8 cellular contexts compared by ENCODE assay signal in the genomic region with DNA sequence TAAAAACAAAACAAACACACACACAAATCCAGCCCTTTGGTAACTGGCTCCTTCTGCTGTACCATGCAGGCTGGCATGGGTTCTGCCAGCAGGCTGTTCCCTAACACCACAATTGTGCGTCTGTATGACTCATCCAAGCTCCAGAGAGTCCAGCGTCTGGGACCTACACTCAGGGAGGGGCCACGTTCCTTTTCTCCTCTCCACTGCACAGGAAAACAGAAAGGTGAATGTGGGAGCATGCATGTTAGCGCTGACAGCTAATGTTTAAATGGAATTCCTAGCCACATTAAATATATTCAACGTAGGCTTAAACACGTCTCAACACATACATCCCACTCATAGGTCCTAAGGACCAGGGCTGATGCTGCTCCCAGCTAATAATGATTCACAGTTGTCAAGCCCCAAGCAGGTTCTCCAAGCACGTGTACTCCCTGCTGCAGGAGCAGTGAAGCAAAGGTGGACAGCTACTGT. TPM values are rescaled to one million over a fixed set of nuclear protein-coding genes. Genes with fewer than 3 reads are reported as not detected.
A peak's percentile ranks its signal among the peaks of the same experiment; 100 is the strongest.
DNase-seq lines count a peak whose midpoint lies in the region; ATAC-seq and TF ChIP-seq lines count a peak whose summit lies in the region.

No MANE protein-coding gene starts in this region.

- in situ Hi-C loops in KBM-7 (cut with MboI; ENCODE audit: low pct_unique_long_range_greater_than_20kb, low sequenced_read_pairs) = no loop called here

- TF ChIP-seq CTCF in WERI-Rb-1 (IDR thresholded peaks at IDR 0.05; ENCODE audit: low read depth, low read length) = peak; percentile 59

- H3K27me3 ChIP-seq in WERI-Rb-1 (ENCODE audit: insufficient read depth, low read depth, severe bottlenecking) = no peaks in the 10 kb centered on the region

- intact Hi-C loops in sciatic nerve (cut with DNase I) = no loop called here

- no peaks in the 10 kb centered on the region for H3K9me3 ChIP-seq in WERI-Rb-1 (ENCODE audit: severe bottlenecking)

- DNase-seq in activated CD8-positive, alpha-beta memory T cell treated with anti-CD3 and anti-CD28 coated beads for 24 hours = peak; percentile 24
- no peak for DNase-seq in activated CD8-positive, alpha-beta memory T cell treated with anti-CD3 and anti-CD28 coated beads, Interleukin-2, amount 50 U/mL, for 48 hours
- DNase-seq in WERI-Rb-1 (peak; percentile 42), glomerular endothelial cell (ENCODE audit: extremely low read depth, low read depth, low spot score) (peak; percentile 65), sciatic nerve (ENCODE audit: low spot score) (peak; percentile 63), KBM-7 (no peak), NK-92 (lab: John Stamatoyannopoulos, UW; ENCODE audit: unreplicated experiment) (no peak)

- peak; percentile 83 for ATAC-seq in sciatic nerve
- ATAC-seq in HG03039 (IDR thresholded peaks at IDR 0.05; ENCODE audit: unreplicated experiment) = no peak

- no peaks in the 10 kb centered on the region; the same call in none of the 2 replicates for H3K36me3 ChIP-seq in WERI-Rb-1

- H3K4me3 ChIP-seq in WERI-Rb-1 (ENCODE audit: low read depth, low read length) = no peak overlapping the region

- no peak overlapping the region for H3K27ac ChIP-seq in WERI-Rb-1

RNA-seq across cellular contexts. Expression of a gene that starts 20.7 kb away (rescaled TPM):
- 77.5 and 97.0 TPM in 2 replicates for total RNA-seq in glomerular endothelial cell
- total RNA-seq in sciatic nerve = 72.1 TPM

Comparison
In these comparisons a context has a peak if more than half of its experiments do, and no peak if none do; other contexts are left out.
1. DNase-seq: peak in activated CD8-positive, alpha-beta memory T cell treated with anti-CD3 and anti-CD28 coated beads for 24 hours (single experiment), WERI-Rb-1 (single experiment), glomerular endothelial cell (single experiment) and sciatic nerve (single experiment); none in activated CD8-positive, alpha-beta memory T cell treated with anti-CD3 and anti-CD28 coated beads, Interleukin-2, amount 50 U/mL, for 48 hours (single experiment), KBM-7 (single experiment) and NK-92 (single experiment).